ENCODE assay signal across 27 cellular contexts in genomic region chr4:188596027-188596426, GRCh38.
"Had no signal": no experiment of that assay in that cellular context is flagged by ENCODE, and none has a peak within 500 bp of the region (broad histone marks: within the 10 kb centered on the region; RNA-seq: fewer than 3 reads in every experiment).

No MANE protein-coding gene starts in this region.

- H3K36me3 ChIP-seq: esophagus muscularis mucosa, gastroesophageal sphincter, heart left ventricle, left lung, prostate gland, right atrium auricular region, stomach, thyroid gland had no signal

- H3K4me1 ChIP-seq: esophagus muscularis mucosa, foreskin keratinocyte, gastroesophageal sphincter, heart left ventricle, left lung, prostate gland, right atrium auricular region, thyroid gland had no signal

- H3K9me3 ChIP-seq: esophagus muscularis mucosa, gastroesophageal sphincter, left lung, prostate gland, right atrium auricular region, stomach, thyroid gland had no signal

- ATAC-seq: foreskin keratinocyte; gastroesophageal sphincter; heart left ventricle; left cardiac atrium; left lung; naive thymus-derived CD8-positive, alpha-beta T cell; sciatic nerve; stimulated activated effector memory CD8-positive, alpha-beta T cell treated with anti-CD3 and anti-CD28 coated beads, Interleukin-12 subunit alpha, Interleukin-12 subunit beta, amount 100 ng/mL, for 72 hours had no signal

- FAIRE-seq: endothelial cell of umbilical vein, islet of Langerhans had no signal

- H3K27ac ChIP-seq: coronary artery, esophagus muscularis mucosa, foreskin keratinocyte, gastroesophageal sphincter, heart left ventricle, hepatocyte, left lung, prostate gland, right atrium auricular region, stomach, thyroid gland had no signal

- DNase-seq: dermis blood vessel endothelial cell; effector memory CD4-positive, alpha-beta T cell; foreskin keratinocyte; heart left ventricle; left cardiac atrium; left lung; mesendoderm; naive thymus-derived CD8-positive, alpha-beta T cell; nephron progenitor cell; nucleus accumbens; stimulated activated CD4-positive, alpha-beta T cell treated with anti-CD3 and anti-CD28 coated beads, Interleukin-12 subunit alpha, Interleukin-12 subunit beta, amount 100 ng/mL, for 4 hours; stimulated activated CD4-positive, alpha-beta T cell treated with anti-CD3 and anti-CD28 coated beads, Interleukin-1b, Interleukin-23, amount 100 ng/mL, for 48 hours; stimulated activated CD4-positive, alpha-beta T cell treated with anti-CD3 and anti-CD28 coated beads, Interleukin-4, amount 100 ng/mL, for 1 hour; stimulated activated naive CD4-positive, alpha-beta T cell treated with Interleukin-2 at 50 U/mL for 16 hours; stomach; thyroid gland had no signal

- H3K27me3 ChIP-seq: esophagus muscularis mucosa, foreskin keratinocyte, gastroesophageal sphincter, heart left ventricle, hepatocyte, left lung, right atrium auricular region, stomach, thyroid gland had no signal

- H3K4me3 ChIP-seq: coronary artery, esophagus muscularis mucosa, gastroesophageal sphincter, heart left ventricle, hepatocyte, left lung, prostate gland, right atrium auricular region, smooth muscle cell, stomach, thyroid gland had no signal

- H2AFZ ChIP-seq: hepatocyte had no signal

- H3K4me2 ChIP-seq: hepatocyte, smooth muscle cell had no signal
